9 cellular contexts compared by ENCODE assay signal in genomic region chr19:41861098-41861768, GRCh38. TPM values are rescaled to one million over a fixed set of nuclear protein-coding genes. Genes with fewer than 3 reads are reported as not detected.
DNase-seq lines count a peak whose midpoint lies in the region; ATAC-seq, FAIRE-seq and TF ChIP-seq lines count a peak whose summit lies in the region.
"Had no signal": no experiment of that assay in that cellular context is flagged by ENCODE, and none has a peak within 500 bp of the region (broad histone marks: within the 10 kb centered on the region; RNA-seq: fewer than 3 reads in every experiment).

No MANE protein-coding gene starts in this region.

- H4K20me1 ChIP-seq in keratinocyte (ENCODE audit: control insufficient read depth, extremely low read depth, insufficient read depth, low read length) = peaks cover 30% of the 10 kb centered on the region

- dilution Hi-C loops in keratinocyte (cut with MboI; ENCODE audit: extremely low pct_ligation_motif_present, low sequenced_read_pairs) = no loop called here

- peak overlapping the region; percentile 94 for H3K27ac ChIP-seq in keratinocyte (ENCODE audit: control insufficient read depth, insufficient read depth, low read length)
- peak overlapping the region; percentile 95 for H3K27ac ChIP-seq in thoracic aorta

- intact Hi-C loops in activated CD4-positive, alpha-beta T cell treated with anti-CD3 and anti-CD28 coated beads, Interleukin-2, amount 10 ng/mL, durations not matched to agents 24 days and 14 days (cut with micrococcal nuclease) = loop anchor here (1.0 kb wide), 1 partner anchor 10 kb away; no protein-coding TSS in a partner anchor

- peak overlapping the region; percentile 99 for H3K9ac ChIP-seq in keratinocyte (ENCODE audit: control insufficient read depth, extremely low read depth, insufficient read depth, low read length)

- H3K4me1 ChIP-seq in keratinocyte (ENCODE audit: control insufficient read depth, extremely low read depth, insufficient read depth, low read length) (peaks cover 28% of the 10 kb centered on the region), thoracic aorta (ENCODE audit: control insufficient read depth in 1 of 2, low read depth in 2 of 2) (peaks cover 22 to 30% of the 10 kb centered on the region in 2 donors)

- peaks cover 3% of the 10 kb centered on the region for H3K27me3 Mint-ChIP-seq in activated CD4-positive, alpha-beta T cell treated with anti-CD3 and anti-CD28 coated beads, Interleukin-2, amount 10 ng/mL, durations not matched to agents 24 days and 14 days
- no peaks in the 10 kb centered on the region for H3K27me3 Mint-ChIP-seq in activated T-helper 17 cell treated with anti-CD3 and anti-CD28 coated beads, Interleukin-2, amount 50 U/mL, for 72 hours

- peak overlapping the region; percentile 89 for H3K4me3 Mint-ChIP-seq in activated CD4-positive, alpha-beta T cell treated with anti-CD3 and anti-CD28 coated beads, Interleukin-2, amount 10 ng/mL, durations not matched to agents 24 days and 14 days
- peak overlapping the region; percentile 90 for H3K4me3 Mint-ChIP-seq in activated T-helper 17 cell treated with anti-CD3 and anti-CD28 coated beads, Interleukin-2, amount 50 U/mL, for 72 hours

- H3K9me3 ChIP-seq in keratinocyte (ENCODE audit: control insufficient read depth, low read depth, low read length) (no peaks in the 10 kb centered on the region), thoracic aorta (no peaks in the 10 kb centered on the region)

- H3K9me3 Mint-ChIP-seq in activated CD4-positive, alpha-beta T cell treated with anti-CD3 and anti-CD28 coated beads, Interleukin-2, amount 10 ng/mL, durations not matched to agents 24 days and 14 days = no peaks in the 10 kb centered on the region
- H3K9me3 Mint-ChIP-seq in activated T-helper 17 cell treated with anti-CD3 and anti-CD28 coated beads, Interleukin-2, amount 50 U/mL, for 72 hours = no peaks in the 10 kb centered on the region

- peak overlapping the region; percentile 100 for H3K4me2 ChIP-seq in keratinocyte (ENCODE audit: control insufficient read depth, extremely low read depth, insufficient read depth, low read depth, low read length)

- peaks cover 58% of the 10 kb centered on the region for H3K79me2 ChIP-seq in keratinocyte (ENCODE audit: control insufficient read depth, insufficient read depth, low read length)

- H3K4me3 ChIP-seq in keratinocyte (ENCODE audit: control insufficient read depth in 2 of 3, extremely low read depth in 1 of 3, insufficient read depth in 2 of 3, low read depth in 1 of 3, low read length in 3 of 3) (peak overlapping the region; percentile 93 to 99 (median 97)), thoracic aorta (peak overlapping the region; percentile 96)

- no peak for DNase-seq in activated CD4-positive, alpha-beta T cell treated with anti-CD3 and anti-CD28 coated beads, Interleukin-2, amount 10 ng/mL, durations not matched to agents 24 days and 14 days
- no peak for DNase-seq in activated CD4-positive, alpha-beta T cell treated with anti-CD3 and anti-CD28 coated beads, Interleukin-2, amount 50 U/mL, for 48 hours
- DNase-seq in keratinocyte (ENCODE audit: low read depth, low spot score) (no peak), thoracic aorta (ENCODE audit: low spot score) (no peak)
- DNase-seq: DMS 273 treated with DMSO at 0.1 percent for 48 hours had no signal

- no peak for FAIRE-seq in keratinocyte (lab: Jason Lieb, UNC)

- H3K36me3 ChIP-seq in keratinocyte (ENCODE audit: control insufficient read depth in 2 of 2, extremely low read depth in 1 of 2, insufficient read depth in 2 of 2, low read length in 2 of 2) (peaks cover 35 to 51% of the 10 kb centered on the region in 2 experiments), thoracic aorta (peaks cover 37% of the 10 kb centered on the region)

- peaks cover 50% of the 10 kb centered on the region for H3K4me1 Mint-ChIP-seq in activated CD4-positive, alpha-beta T cell treated with anti-CD3 and anti-CD28 coated beads, Interleukin-2, amount 10 ng/mL, durations not matched to agents 24 days and 14 days
- H3K4me1 Mint-ChIP-seq in activated T-helper 17 cell treated with anti-CD3 and anti-CD28 coated beads, Interleukin-2, amount 50 U/mL, for 72 hours = peaks cover 25% of the 10 kb centered on the region

- no peak for TF ChIP-seq CTCF in keratinocyte (optimal IDR thresholded peaks at IDR 0.05 in 1 of 3, IDR thresholded peaks at IDR 0.05 in 1 of 3, conservative IDR thresholded peaks at IDR 0.05 in 1 of 3; ENCODE audit: extremely low read depth in 1 of 3, insufficient read depth in 2 of 3, low read length in 3 of 3)
- TF ChIP-seq CTCF in thoracic aorta (IDR thresholded peaks at IDR 0.05) = no peak

- H2AFZ ChIP-seq in keratinocyte (ENCODE audit: control insufficient read depth, low read length) = no peak overlapping the region

- peaks cover 4% of the 10 kb centered on the region for H3K9me1 ChIP-seq in keratinocyte (ENCODE audit: control insufficient read depth, extremely low read depth, insufficient read depth, low read length)

- H3K27ac Mint-ChIP-seq in activated CD4-positive, alpha-beta T cell treated with anti-CD3 and anti-CD28 coated beads, Interleukin-2, amount 10 ng/mL, durations not matched to agents 24 days and 14 days = peak overlapping the region; percentile 93
- H3K27ac Mint-ChIP-seq in activated T-helper 17 cell treated with anti-CD3 and anti-CD28 coated beads, Interleukin-2, amount 50 U/mL, for 72 hours = peak overlapping the region; percentile 98

- no peak for ATAC-seq in activated T-helper 17 cell treated with anti-CD3 and anti-CD28 coated beads, Interleukin-2, amount 50 U/mL, for 72 hours (replicated peaks)
- no peak for ATAC-seq in thoracic aorta (ENCODE audit: insufficient number of reproducible peaks, low FRiP score, low read depth)
- no peak for ATAC-seq in GM18498 (IDR thresholded peaks at IDR 0.05; ENCODE audit: unreplicated experiment)
- ATAC-seq in GM18520 (IDR thresholded peaks at IDR 0.05; ENCODE audit: unreplicated experiment) = no peak
- ATAC-seq in GM21381 (IDR thresholded peaks at IDR 0.05; ENCODE audit: unreplicated experiment) = no peak

- H3K36me3 Mint-ChIP-seq in activated CD4-positive, alpha-beta T cell treated with anti-CD3 and anti-CD28 coated beads, Interleukin-2, amount 10 ng/mL, durations not matched to agents 24 days and 14 days (ENCODE audit: low read depth) = peaks cover 53% of the 10 kb centered on the region
- H3K36me3 Mint-ChIP-seq in activated T-helper 17 cell treated with anti-CD3 and anti-CD28 coated beads, Interleukin-2, amount 50 U/mL, for 72 hours (ENCODE audit: low read depth) = peaks cover 67% of the 10 kb centered on the region

- H3K27me3 ChIP-seq in keratinocyte (ENCODE audit: control insufficient read depth, extremely low read depth, insufficient read depth, low read length) = no peaks in the 10 kb centered on the region
- H3K27me3 ChIP-seq in thoracic aorta (replicated peaks; ENCODE audit: insufficient read depth) = no peaks in the 10 kb centered on the region

RNA-seq across cellular contexts. Expression of gene RPS19, which starts 1.2 kb away (rescaled TPM):
- total RNA-seq in activated CD4-positive, alpha-beta T cell treated with anti-CD3 and anti-CD28 coated beads, Interleukin-2, amount 10 ng/mL, durations not matched to agents 24 days and 14 days = 2,909 and 2,931 TPM in 2 replicates
- 1,000 to 10,000 TPM; 3,531 to 4,049 TPM for total RNA-seq in activated T-helper 17 cell treated with anti-CD3 and anti-CD28 coated beads, Interleukin-2, amount 50 U/mL, for 72 hours
- polyA plus RNA-seq in keratinocyte = 2,269 to 3,039 TPM (median 2,290 TPM) in 3 replicates
- 2,634 TPM for polyA plus RNA-seq in keratinocyte (2011; ENCODE audit: low read depth)
- polyA plus RNA-seq in keratinocyte (2011; cell fraction: cytosol; rRNA removed) = 1,701 and 3,217 TPM in 2 replicates
- polyA plus RNA-seq in keratinocyte (2011; cell fraction: nucleus; rRNA removed) = 839 and 966 TPM in 2 replicates
- 3,070 and 4,128 TPM in 2 replicates for polyA plus RNA-seq in keratinocyte (2012; ENCODE audit: low replicate concordance)
- polyA minus RNA-seq in keratinocyte = 521 to 1,294 TPM (median 616 TPM) in 3 replicates
- polyA minus RNA-seq in keratinocyte (2011; cell fraction: cytosol; rRNA and poly(A)+ RNA removed) = 2,551 TPM
- polyA minus RNA-seq in keratinocyte (2011; cell fraction: nucleus; rRNA and poly(A)+ RNA removed) = 250 and 319 TPM in 2 replicates
- 100 to 1,000 TPM; 347 to 429 TPM for total RNA-seq in thoracic aorta

RNA-seq across cellular contexts. Expression of gene CD79A, which starts 15.8 kb away (rescaled TPM):
- total RNA-seq in activated CD4-positive, alpha-beta T cell treated with anti-CD3 and anti-CD28 coated beads, Interleukin-2, amount 10 ng/mL, durations not matched to agents 24 days and 14 days = 2.6 and 2.7 TPM in 2 replicates
- total RNA-seq in activated T-helper 17 cell treated with anti-CD3 and anti-CD28 coated beads, Interleukin-2, amount 50 U/mL, for 72 hours = under 1 TPM; 0.22 to 0.98 TPM
- 0.07 to 0.19 TPM (median 0.14 TPM) in 3 replicates for polyA plus RNA-seq in keratinocyte
- polyA plus RNA-seq in keratinocyte (2011; ENCODE audit: low read depth) = not detected
- 0.07 TPM in 1 of 2 replicates, not detected in the other for polyA plus RNA-seq in keratinocyte (2011; cell fraction: cytosol; rRNA removed)
- not detected in 2 replicates for polyA plus RNA-seq in keratinocyte (2011; cell fraction: nucleus; rRNA removed)
- 0.17 and 0.32 TPM in 2 replicates for polyA plus RNA-seq in keratinocyte (2012; ENCODE audit: low replicate concordance)
- polyA minus RNA-seq in keratinocyte = 0.26 to 0.29 TPM in 2 of 3 replicates, not detected in the other
- not detected for polyA minus RNA-seq in keratinocyte (2011; cell fraction: cytosol; rRNA and poly(A)+ RNA removed)
- polyA minus RNA-seq in keratinocyte (2011; cell fraction: nucleus; rRNA and poly(A)+ RNA removed) = not detected in 2 replicates
- total RNA-seq in thoracic aorta = not detected

RNA-seq across cellular contexts. Expression of gene DMRTC2, which starts 16.4 kb away (rescaled TPM):
- not detected in 2 replicates for total RNA-seq in activated CD4-positive, alpha-beta T cell treated with anti-CD3 and anti-CD28 coated beads, Interleukin-2, amount 10 ng/mL, durations not matched to agents 24 days and 14 days
- total RNA-seq in activated T-helper 17 cell treated with anti-CD3 and anti-CD28 coated beads, Interleukin-2, amount 50 U/mL, for 72 hours = not detected
- polyA plus RNA-seq in keratinocyte = not detected in 3 replicates
- polyA plus RNA-seq in keratinocyte (2011; ENCODE audit: low read depth) = not detected
- not detected in 2 replicates for polyA plus RNA-seq in keratinocyte (2011; cell fraction: cytosol; rRNA removed)
- not detected in 2 replicates for polyA plus RNA-seq in keratinocyte (2011; cell fraction: nucleus; rRNA removed)
- polyA plus RNA-seq in keratinocyte (2012; ENCODE audit: low replicate concordance) = not detected in 2 replicates
- polyA minus RNA-seq in keratinocyte = not detected in 3 replicates
- polyA minus RNA-seq in keratinocyte (2011; cell fraction: cytosol; rRNA and poly(A)+ RNA removed) = not detected
- polyA minus RNA-seq in keratinocyte (2011; cell fraction: nucleus; rRNA and poly(A)+ RNA removed) = not detected in 2 replicates
- not detected for total RNA-seq in thoracic aorta

RNA-seq across cellular contexts. Expression of gene LYPD4, which starts 16.8 kb away (rescaled TPM):
- not detected in 2 replicates for total RNA-seq in activated CD4-positive, alpha-beta T cell treated with anti-CD3 and anti-CD28 coated beads, Interleukin-2, amount 10 ng/mL, durations not matched to agents 24 days and 14 days
- total RNA-seq in activated T-helper 17 cell treated with anti-CD3 and anti-CD28 coated beads, Interleukin-2, amount 50 U/mL, for 72 hours = not detected
- not detected in 3 replicates for polyA plus RNA-seq in keratinocyte
- not detected for polyA plus RNA-seq in keratinocyte (2011; ENCODE audit: low read depth)
- polyA plus RNA-seq in keratinocyte (2011; cell fraction: cytosol; rRNA removed) = not detected in 2 replicates
- not detected in 2 replicates for polyA plus RNA-seq in keratinocyte (2011; cell fraction: nucleus; rRNA removed)
- not detected in 2 replicates for polyA plus RNA-seq in keratinocyte (2012; ENCODE audit: low replicate concordance)
- not detected in 3 replicates for polyA minus RNA-seq in keratinocyte
- not detected for polyA minus RNA-seq in keratinocyte (2011; cell fraction: cytosol; rRNA and poly(A)+ RNA removed)
- not detected in 2 replicates for polyA minus RNA-seq in keratinocyte (2011; cell fraction: nucleus; rRNA and poly(A)+ RNA removed)
- total RNA-seq in thoracic aorta = not detected

RNA-seq across cellular contexts. Expression of gene ARHGEF1, which starts 21.8 kb away (rescaled TPM):
- 365 and 378 TPM in 2 replicates for total RNA-seq in activated CD4-positive, alpha-beta T cell treated with anti-CD3 and anti-CD28 coated beads, Interleukin-2, amount 10 ng/mL, durations not matched to agents 24 days and 14 days
- total RNA-seq in activated T-helper 17 cell treated with anti-CD3 and anti-CD28 coated beads, Interleukin-2, amount 50 U/mL, for 72 hours = 100 to 1,000 TPM; 255 to 337 TPM
- 30.5 to 58.4 TPM (median 43.1 TPM) in 3 replicates for polyA plus RNA-seq in keratinocyte
- polyA plus RNA-seq in keratinocyte (2011; ENCODE audit: low read depth) = 40.1 TPM
- polyA plus RNA-seq in keratinocyte (2011; cell fraction: cytosol; rRNA removed) = 22.2 and 45.2 TPM in 2 replicates
- 131 and 160 TPM in 2 replicates for polyA plus RNA-seq in keratinocyte (2011; cell fraction: nucleus; rRNA removed)
- 58.9 and 76.2 TPM in 2 replicates for polyA plus RNA-seq in keratinocyte (2012; ENCODE audit: low replicate concordance)
- polyA minus RNA-seq in keratinocyte = 24.0 to 57.3 TPM (median 26.1 TPM) in 3 replicates
- polyA minus RNA-seq in keratinocyte (2011; cell fraction: cytosol; rRNA and poly(A)+ RNA removed) = 106 TPM
- polyA minus RNA-seq in keratinocyte (2011; cell fraction: nucleus; rRNA and poly(A)+ RNA removed) = 55.5 and 58.3 TPM in 2 replicates
- total RNA-seq in thoracic aorta = 100 to 1,000 TPM in 1 of 2 donors, 10 to 100 TPM in 1; 75.3 to 104 TPM
